In the genomic region with DNA sequence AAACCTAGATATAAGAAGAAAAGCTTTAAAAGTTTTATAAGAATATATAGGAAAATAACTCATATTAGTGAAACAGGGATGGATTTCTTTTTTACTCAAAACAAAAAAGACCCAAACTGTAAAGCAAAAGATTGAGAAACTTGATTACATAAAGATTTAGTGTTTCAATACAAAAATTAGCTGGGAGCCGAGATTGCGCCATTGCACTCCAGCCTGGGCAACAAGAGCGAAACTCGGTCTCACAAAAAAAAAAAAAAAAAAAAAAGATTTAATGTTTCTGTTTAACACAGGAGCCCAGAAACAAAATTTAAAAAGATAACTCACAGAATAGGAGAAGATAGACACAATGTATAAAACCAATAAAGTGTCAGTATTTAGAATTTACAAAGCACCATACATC, we compare ENCODE assay signal across 18 cellular contexts. TPM values are rescaled to one million over a fixed set of nuclear protein-coding genes. Genes with fewer than 3 reads are reported as not detected.
DNase-seq lines count a peak whose midpoint lies in the region; TF ChIP-seq lines count a peak whose summit lies in the region.
"Had no signal": no experiment of that assay in that cellular context is flagged by ENCODE, and none has a peak within 500 bp of the region (broad histone marks: within the 10 kb centered on the region; RNA-seq: fewer than 3 reads in every experiment).

No MANE protein-coding gene starts in this region.

- no peaks in the 10 kb centered on the region for H3K36me3 ChIP-seq in Caco-2 (ENCODE audit: control insufficient read depth, insufficient read depth, low read length)
- no peaks in the 10 kb centered on the region for H3K36me3 ChIP-seq in liver (ENCODE audit: control insufficient read depth in 4 of 4, insufficient read depth in 3 of 4, low read depth in 1 of 4, low read length in 3 of 4)
- H3K36me3 ChIP-seq in smooth muscle cell (ENCODE audit: low read depth) = no peaks in the 10 kb centered on the region

- no peaks in the 10 kb centered on the region for H3K27me3 Mint-ChIP-seq in Caco-2 (ENCODE audit: insufficient read depth, unreplicated experiment)

- H3K27me3 ChIP-seq in Caco-2 (replicated peaks; ENCODE audit: control insufficient read depth, insufficient read depth, low read length) (no peaks in the 10 kb centered on the region), liver (ENCODE audit: control insufficient read depth in 4 of 4, insufficient read depth in 4 of 4, low read length in 3 of 4) (no peaks in the 10 kb centered on the region), smooth muscle cell (ENCODE audit: low read depth) (no peaks in the 10 kb centered on the region)

- peaks cover 7% of the 10 kb centered on the region for H3K36me3 Mint-ChIP-seq in Caco-2 (ENCODE audit: insufficient read depth, unreplicated experiment)

- CTCF ChIA-PET in Caco-2 (lab: Charles Lee) = interaction anchor here (0.7 kb wide), 1 partner anchor 44 kb away, joined by 6 read pairs; no protein-coding TSS in a partner anchor

- peaks cover 51% of the 10 kb centered on the region for H4K20me1 ChIP-seq in smooth muscle cell (ENCODE audit: low read depth)

- H3K79me2 ChIP-seq in smooth muscle cell (ENCODE audit: low read depth) = peaks cover 5% of the 10 kb centered on the region

- H3K4me3 ChIP-seq in Caco-2 (ENCODE audit: low read depth, low read length) (0 out of 2 replicates have a peak overlapping the region, but pooled peaks have one; percentile 8), liver (ENCODE audit: low read depth in 1 of 3, low read length in 3 of 3) (peak overlapping the region; percentile 27 to 50 (median 28)), smooth muscle cell (peak overlapping the region; percentile 3)

- DNase-seq in Caco-2 (no peak), amniotic epithelial cell (ENCODE audit: low read depth) (peak; percentile 23), smooth muscle cell (lab: John Stamatoyannopoulos, UW; ENCODE audit: unreplicated experiment) (no peak), NCI-H2171 (lab: John Stamatoyannopoulos, UW) (no peak), AG08395 (ENCODE audit: low spot score) (no peak), glomerular visceral epithelial cell (ENCODE audit: extremely low spot score) (no peak)
- DNase-seq in activated naive CD4-positive, alpha-beta T cell treated with anti-CD3 and anti-CD28 coated beads, Interleukin-2, amount 50 U/mL, for 16 hours = no peak
- DNase-seq: DMS153, GOT3, Karpas-422, MM.1S, NCI-H1105 treated with DMSO at 0.1 percent for 48 hours, NCI-H187 treated with DMSO at 0.1 percent for 48 hours, NCI-H446, NCI-H69, RPMI8226 had no signal

- peak overlapping the region; percentile 69 to 89 for H3K9ac ChIP-seq in liver (ENCODE audit: low read depth in 1 of 2, low read length in 2 of 2)
- H3K9ac ChIP-seq in smooth muscle cell (ENCODE audit: low read depth) = no peak overlapping the region

- H3K27ac Mint-ChIP-seq in Caco-2 (ENCODE audit: unreplicated experiment) = peak overlapping the region; percentile 20

- peak overlapping the region; percentile 62 to 87 for H3K27ac ChIP-seq in liver (ENCODE audit: low read depth in 1 of 2, low read length in 2 of 2)
- H3K27ac ChIP-seq in smooth muscle cell (ENCODE audit: low read depth) = no peak overlapping the region
- H3K27ac ChIP-seq: C4-2B had no signal

- H3K4me1 Mint-ChIP-seq in Caco-2 (ENCODE audit: low read depth, unreplicated experiment) = peaks cover 37% of the 10 kb centered on the region

- BruUV-seq in Caco-2 (replicated peaks; lab: Mats Ljungman, UMichigan) = no TSS peak

- no peak for TF ChIP-seq CTCF in Caco-2 (IDR thresholded peaks at IDR 0.05; ENCODE audit: insufficient read depth in 1 of 2, low read depth in 1 of 2, low read length in 1 of 2, severe bottlenecking in 1 of 2, unreplicated experiment in 1 of 2)
- no peak for TF ChIP-seq CTCF in liver (IDR thresholded peaks at IDR 0.05; ENCODE audit: low read depth, low read length, missing input control)
- no peak for TF ChIP-seq CTCF in smooth muscle cell (IDR thresholded peaks at IDR 0.05; ENCODE audit: borderline replicate concordance, insufficient read depth, poor library complexity, severe bottlenecking)

- H3K9me3 ChIP-seq in Caco-2 (no peaks in the 10 kb centered on the region), liver (ENCODE audit: control insufficient read depth in 4 of 4, low read length in 3 of 4) (no peaks in the 10 kb centered on the region), smooth muscle cell (replicated peaks; ENCODE audit: low read depth) (no peaks in the 10 kb centered on the region)

- H3K4me1 ChIP-seq in Caco-2 = peaks cover 22% of the 10 kb centered on the region
- peaks cover 5 to 11% (median 7%) of the 10 kb centered on the region in 4 donors for H3K4me1 ChIP-seq in liver (ENCODE audit: control insufficient read depth in 4 of 4, insufficient read depth in 4 of 4, low read length in 3 of 4)
- no peaks in the 10 kb centered on the region for H3K4me1 ChIP-seq in smooth muscle cell (ENCODE audit: low read depth)

- POLR2A ChIA-PET in Caco-2 (lab: Charles Lee) = interaction anchor here (0.6 to 0.7 kb wide), 3 partner anchors 15 to 38 kb away, joined by 3 to 7 read pairs (median 3); no protein-coding TSS in a partner anchor

- no peaks in the 10 kb centered on the region for H3F3A ChIP-seq in smooth muscle cell (ENCODE audit: low read depth)

- 45% methylated on average over 4 of the region's 4 CpGs for WGBS in liver
- WGBS in smooth muscle cell (ENCODE audit: low lambda C conversion rate) = 91% methylated on average over 4 of the region's 4 CpGs

- intact Hi-C loops in Caco-2 (cut with micrococcal nuclease; ENCODE audit: unreplicated experiment) = no loop called here

- no peak for TF ChIP-seq RAD21 in liver (IDR thresholded peaks at IDR 0.05)

- no peaks in the 10 kb centered on the region for H3K9me3 Mint-ChIP-seq in Caco-2 (ENCODE audit: unreplicated experiment)

- H3K4me2 ChIP-seq in smooth muscle cell = peak overlapping the region; percentile 53

- H2AFZ ChIP-seq in smooth muscle cell (ENCODE audit: low read depth) = no peak overlapping the region

- peak overlapping the region; percentile 56 for H3K4me3 Mint-ChIP-seq in Caco-2 (ENCODE audit: unreplicated experiment)

TF ChIP-seq in liver, 16 proteins besides CTCF, POLR2A, EP300 and RAD21 (continues in another document):
- TF ChIP-seq, protein P1, sequence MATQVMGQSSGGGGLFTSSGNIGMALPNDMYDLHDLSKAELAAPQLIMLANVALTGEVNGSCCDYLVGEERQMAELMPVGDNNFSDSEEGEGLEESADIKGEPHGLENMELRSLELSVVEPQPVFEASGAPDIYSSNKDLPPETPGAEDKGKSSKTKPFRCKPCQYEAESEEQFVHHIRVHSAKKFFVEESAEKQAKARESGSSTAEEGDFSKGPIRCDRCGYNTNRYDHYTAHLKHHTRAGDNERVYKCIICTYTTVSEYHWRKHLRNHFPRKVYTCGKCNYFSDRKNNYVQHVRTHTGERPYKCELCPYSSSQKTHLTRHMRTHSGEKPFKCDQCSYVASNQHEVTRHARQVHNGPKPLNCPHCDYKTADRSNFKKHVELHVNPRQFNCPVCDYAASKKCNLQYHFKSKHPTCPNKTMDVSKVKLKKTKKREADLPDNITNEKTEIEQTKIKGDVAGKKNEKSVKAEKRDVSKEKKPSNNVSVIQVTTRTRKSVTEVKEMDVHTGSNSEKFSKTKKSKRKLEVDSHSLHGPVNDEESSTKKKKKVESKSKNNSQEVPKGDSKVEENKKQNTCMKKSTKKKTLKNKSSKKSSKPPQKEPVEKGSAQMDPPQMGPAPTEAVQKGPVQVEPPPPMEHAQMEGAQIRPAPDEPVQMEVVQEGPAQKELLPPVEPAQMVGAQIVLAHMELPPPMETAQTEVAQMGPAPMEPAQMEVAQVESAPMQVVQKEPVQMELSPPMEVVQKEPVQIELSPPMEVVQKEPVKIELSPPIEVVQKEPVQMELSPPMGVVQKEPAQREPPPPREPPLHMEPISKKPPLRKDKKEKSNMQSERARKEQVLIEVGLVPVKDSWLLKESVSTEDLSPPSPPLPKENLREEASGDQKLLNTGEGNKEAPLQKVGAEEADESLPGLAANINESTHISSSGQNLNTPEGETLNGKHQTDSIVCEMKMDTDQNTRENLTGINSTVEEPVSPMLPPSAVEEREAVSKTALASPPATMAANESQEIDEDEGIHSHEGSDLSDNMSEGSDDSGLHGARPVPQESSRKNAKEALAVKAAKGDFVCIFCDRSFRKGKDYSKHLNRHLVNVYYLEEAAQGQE (IDR thresholded peaks at IDR 0.05) = no peak
- no peak for TF ChIP-seq TAF1 (conservative IDR thresholded peaks at IDR 0.05)
- TF ChIP-seq FOXA1 (IDR thresholded peaks at IDR 0.05) = no peak
- TF ChIP-seq JUND (IDR thresholded peaks at IDR 0.05) = no peak
- no peak for TF ChIP-seq FOXA2 (IDR thresholded peaks at IDR 0.05)
- no peak for TF ChIP-seq HNF4A (conservative IDR thresholded peaks at IDR 0.05)
- TF ChIP-seq, protein P2, sequence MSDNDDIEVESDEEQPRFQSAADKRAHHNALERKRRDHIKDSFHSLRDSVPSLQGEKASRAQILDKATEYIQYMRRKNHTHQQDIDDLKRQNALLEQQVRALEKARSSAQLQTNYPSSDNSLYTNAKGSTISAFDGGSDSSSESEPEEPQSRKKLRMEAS (IDR thresholded peaks at IDR 0.05) = no peak
- TF ChIP-seq NR2F2 (IDR thresholded peaks at IDR 0.05) = no peak
- no peak for TF ChIP-seq GABPA (IDR thresholded peaks at IDR 0.05 in 1 of 2, conservative IDR thresholded peaks at IDR 0.05 in 1 of 2)
- no peak for TF ChIP-seq RXRA (IDR thresholded peaks at IDR 0.05)
- no peak for TF ChIP-seq YY1 (IDR thresholded peaks at IDR 0.05)
- no peak for TF ChIP-seq EGR1 (IDR thresholded peaks at IDR 0.05; ENCODE audit: low read depth in 2 of 2)
- no peak for TF ChIP-seq HNF4G (IDR thresholded peaks at IDR 0.05)
- TF ChIP-seq ATF3 (IDR thresholded peaks at IDR 0.05) = no peak

RNA-seq across cellular contexts. Expression of gene CDC14B, which starts 45.2 kb away (rescaled TPM):
- 81.4 and 82.3 TPM in 2 replicates for total RNA-seq in Caco-2 (2022)
- total RNA-seq in liver = 10 to 100 TPM in 1 of 2 donors, 1 to 10 TPM in 1; 8.8 to 33.3 TPM
- polyA plus RNA-seq in liver = 10 to 100 TPM; 11.3 TPM
- 16.0 and 24.6 TPM in 2 replicates for total RNA-seq in smooth muscle cell
- polyA plus RNA-seq in smooth muscle cell = 5.7 and 9.0 TPM in 2 replicates
